In the genomic region with DNA sequence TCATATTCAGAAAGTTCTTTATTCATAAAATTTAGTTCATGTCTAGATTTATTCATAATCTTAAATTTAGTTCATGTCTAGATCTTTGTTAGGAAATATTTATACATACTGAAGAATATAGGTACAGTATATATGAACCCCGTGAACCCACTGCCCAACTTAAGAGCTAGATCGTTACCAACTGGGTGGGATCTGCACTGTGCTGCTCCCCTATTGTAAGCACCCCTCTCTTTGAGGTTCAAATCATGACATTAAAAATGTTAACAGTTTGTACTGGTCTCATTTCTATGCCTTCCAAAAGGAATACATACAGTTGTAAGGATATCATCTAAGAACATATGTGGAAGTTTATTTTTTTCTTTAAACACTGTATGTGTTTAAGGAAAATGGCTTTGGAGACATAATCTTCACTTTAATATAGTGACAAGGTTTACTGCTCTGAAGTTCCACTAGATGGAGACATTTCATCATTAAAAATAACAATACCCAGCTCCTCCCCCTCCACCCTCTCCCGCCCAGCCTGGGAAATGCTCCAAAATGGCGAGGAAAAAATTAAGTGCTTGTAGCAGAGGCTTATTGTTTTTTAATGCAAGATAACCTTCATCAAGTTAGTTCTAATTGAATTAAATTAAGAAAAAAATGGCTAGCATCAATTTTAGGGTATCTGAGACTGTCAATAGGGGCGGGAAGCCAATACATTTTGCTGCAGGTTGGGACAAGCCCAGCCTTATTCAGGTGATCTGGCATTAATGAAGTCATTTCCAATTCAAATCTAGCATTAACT, we compare ENCODE assay signal across 8 cellular contexts.
DNase-seq lines count a peak whose midpoint lies in the region; ATAC-seq and TF ChIP-seq lines count a peak whose summit lies in the region.

No MANE protein-coding gene starts in this region.

- DNase-seq in CD8-positive, alpha-beta memory T cell: peak; percentile 27 to 76 (median 71)
- DNase-seq in NCI-H526 treated with DMSO at 0.1 percent for 48 hours (lab: John Stamatoyannopoulos, UW) (peak; percentile 90), endodermal cell (peak; percentile 76), mucosa of gallbladder (ENCODE audit: low spot score) (peak; percentile 64)
- peak; percentile 67 for DNase-seq in activated CD8-positive, alpha-beta T cell treated with anti-CD3 and anti-CD28 coated beads for 36 hours

- H3K4me1 ChIP-seq in CD8-positive, alpha-beta memory T cell (ENCODE audit: insufficient read depth, low read length): peaks cover 55% of the 10 kb centered on the region
- H3K4me1 ChIP-seq in endodermal cell (ENCODE audit: control insufficient read depth, insufficient read depth, low read length): peaks cover 2% of the 10 kb centered on the region

- peaks cover 57% of the 10 kb centered on the region for H3K36me3 ChIP-seq in CD8-positive, alpha-beta memory T cell (ENCODE audit: insufficient read depth, low read length)
- H3K36me3 ChIP-seq in endodermal cell (ENCODE audit: control insufficient read depth, insufficient read depth, low read length): peaks cover 16% of the 10 kb centered on the region

- H3K9me3 Mint-ChIP-seq in CD8-positive, alpha-beta memory T cell: no peaks in the 10 kb centered on the region
- H3K9me3 Mint-ChIP-seq in activated CD8-positive, alpha-beta T cell treated with anti-CD3 and anti-CD28 coated beads for 36 hours: no peaks in the 10 kb centered on the region
- no peaks in the 10 kb centered on the region for H3K9me3 Mint-ChIP-seq in endodermal cell
- no peaks in the 10 kb centered on the region for H3K9me3 Mint-ChIP-seq in stimulated activated naive CD8-positive, alpha-beta T cell treated with anti-CD3 and anti-CD28 coated beads, Interleukin-15, Interleukin-2, amounts not matched to agents 100 ng/mL and 50 ng/mL, for 24 hours

- intact Hi-C loops in activated CD8-positive, alpha-beta T cell treated with anti-CD3 and anti-CD28 coated beads for 36 hours (cut with micrococcal nuclease): loop anchor here (1.0 to 5.0 kb wide), 4 partner anchors 52 to 333 kb away; partner anchors contain the start of gene FYN

- CTCF ChIA-PET in CD8-positive, alpha-beta memory T cell (lab: Charles Lee): interaction anchor here (0.7 to 4.3 kb wide), 41 partner anchors 11 to 894 kb away, joined by 3 to 44 read pairs (median 4); partner anchors contain the start of genes CDK19 and FYN
- CTCF ChIA-PET in activated CD8-positive, alpha-beta T cell treated with anti-CD3 and anti-CD28 coated beads for 36 hours (lab: Charles Lee): interaction anchor here (0.7 to 5.8 kb wide), 42 partner anchors 11 to 362 kb away, joined by 3 to 64 read pairs (median 5); partner anchors contain the start of genes FYN and TRAF3IP2

- H3K9ac ChIP-seq in endodermal cell (ENCODE audit: extremely low read depth, low read length, poor library complexity, severe bottlenecking): no peak overlapping the region

- peak overlapping the region in 6 of 7 donors; percentile 10 to 79 (median 55) for H3K4me3 Mint-ChIP-seq in CD8-positive, alpha-beta memory T cell
- no peak overlapping the region for H3K4me3 Mint-ChIP-seq in activated CD8-positive, alpha-beta T cell treated with anti-CD3 and anti-CD28 coated beads for 36 hours
- H3K4me3 Mint-ChIP-seq in endodermal cell: no peak overlapping the region
- no peak overlapping the region for H3K4me3 Mint-ChIP-seq in stimulated activated naive CD8-positive, alpha-beta T cell treated with anti-CD3 and anti-CD28 coated beads, Interleukin-15, Interleukin-2, amounts not matched to agents 100 ng/mL and 50 ng/mL, for 24 hours

- H3K27me3 ChIP-seq in CD8-positive, alpha-beta memory T cell (ENCODE audit: insufficient read depth, low read length, poor library complexity, severe bottlenecking): no peaks in the 10 kb centered on the region
- H3K27me3 ChIP-seq in endodermal cell (ENCODE audit: control insufficient read depth, insufficient read depth, low read length, poor library complexity, severe bottlenecking): no peaks in the 10 kb centered on the region

- TF ChIP-seq CTCF in activated CD8-positive, alpha-beta T cell treated with anti-CD3 and anti-CD28 coated beads for 36 hours (IDR thresholded peaks at IDR 0.05): peak; percentile 73
- TF ChIP-seq CTCF in endodermal cell (conservative IDR thresholded peaks at IDR 0.05): peak; percentile 87

- no peak overlapping the region for H3K27ac ChIP-seq in CD8-positive, alpha-beta memory T cell (ENCODE audit: low read depth, low read length)
- H3K27ac ChIP-seq in endodermal cell (ENCODE audit: low read depth, low read length): no peak overlapping the region

- H3K4me1 Mint-ChIP-seq in CD8-positive, alpha-beta memory T cell: peaks cover 53 to 78% (median 55%) of the 10 kb centered on the region in 3 donors
- peaks cover 63% of the 10 kb centered on the region for H3K4me1 Mint-ChIP-seq in activated CD8-positive, alpha-beta T cell treated with anti-CD3 and anti-CD28 coated beads for 36 hours (ENCODE audit: low read depth)
- peaks cover 34% of the 10 kb centered on the region for H3K4me1 Mint-ChIP-seq in endodermal cell
- H3K4me1 Mint-ChIP-seq in stimulated activated naive CD8-positive, alpha-beta T cell treated with anti-CD3 and anti-CD28 coated beads, Interleukin-15, Interleukin-2, amounts not matched to agents 100 ng/mL and 50 ng/mL, for 24 hours (ENCODE audit: low read depth): peaks cover 69% of the 10 kb centered on the region

- POLR2A ChIA-PET in CD8-positive, alpha-beta memory T cell (lab: Charles Lee): interaction anchor here (0.6 to 2.3 kb wide), 6 partner anchors 44 to 451 kb away, joined by 4 to 13 read pairs (median 6); a partner anchor contains a TSS
- POLR2A ChIA-PET in activated CD8-positive, alpha-beta T cell treated with anti-CD3 and anti-CD28 coated beads for 36 hours (lab: Charles Lee): interaction anchor here (0.6 to 1.8 kb wide), 9 partner anchors 13 to 333 kb away, joined by 3 to 5 read pairs (median 3); partner anchors contain the start of gene FYN

- no peak overlapping the region for H3K4me3 ChIP-seq in CD8-positive, alpha-beta memory T cell (ENCODE audit: low read length)
- no peak overlapping the region for H3K4me3 ChIP-seq in endodermal cell (ENCODE audit: low read length)

- peak; percentile 89 for ATAC-seq in GM19351 (IDR thresholded peaks at IDR 0.05; ENCODE audit: unreplicated experiment)
- peak; percentile 80 for ATAC-seq in HG03520 (IDR thresholded peaks at IDR 0.05; ENCODE audit: unreplicated experiment)
- ATAC-seq in activated CD8-positive, alpha-beta T cell treated with anti-CD3 and anti-CD28 coated beads for 36 hours: peak; percentile 79

- peaks cover 0 to 3% of the 10 kb centered on the region in 2 donors for H3K27me3 Mint-ChIP-seq in CD8-positive, alpha-beta memory T cell
- no peaks in the 10 kb centered on the region for H3K27me3 Mint-ChIP-seq in activated CD8-positive, alpha-beta T cell treated with anti-CD3 and anti-CD28 coated beads for 36 hours
- no peaks in the 10 kb centered on the region for H3K27me3 Mint-ChIP-seq in endodermal cell (ENCODE audit: insufficient read depth)
- no peaks in the 10 kb centered on the region for H3K27me3 Mint-ChIP-seq in stimulated activated naive CD8-positive, alpha-beta T cell treated with anti-CD3 and anti-CD28 coated beads, Interleukin-15, Interleukin-2, amounts not matched to agents 100 ng/mL and 50 ng/mL, for 24 hours

- 50 to 100% methylated on average over 1 to 4 of the region's 5 CpGs for WGBS in endodermal cell (ENCODE audit: insufficient coverage in 1 of 2, insufficient read length in 1 of 2), 2 experiments

- H3K36me3 Mint-ChIP-seq in CD8-positive, alpha-beta memory T cell: peaks cover 4 to 99% (median 13%) of the 10 kb centered on the region in 3 donors
- peaks cover 82% of the 10 kb centered on the region for H3K36me3 Mint-ChIP-seq in activated CD8-positive, alpha-beta T cell treated with anti-CD3 and anti-CD28 coated beads for 36 hours (ENCODE audit: low read depth)
- peaks cover 18% of the 10 kb centered on the region for H3K36me3 Mint-ChIP-seq in endodermal cell (ENCODE audit: low read depth)
- peaks cover 92% of the 10 kb centered on the region for H3K36me3 Mint-ChIP-seq in stimulated activated naive CD8-positive, alpha-beta T cell treated with anti-CD3 and anti-CD28 coated beads, Interleukin-15, Interleukin-2, amounts not matched to agents 100 ng/mL and 50 ng/mL, for 24 hours (ENCODE audit: low read depth)

- peak overlapping the region; percentile 64 to 99 (median 92) for H3K27ac Mint-ChIP-seq in CD8-positive, alpha-beta memory T cell
- H3K27ac Mint-ChIP-seq in activated CD8-positive, alpha-beta T cell treated with anti-CD3 and anti-CD28 coated beads for 36 hours: peak overlapping the region; percentile 92
- H3K27ac Mint-ChIP-seq in endodermal cell: no peak overlapping the region
- H3K27ac Mint-ChIP-seq in stimulated activated naive CD8-positive, alpha-beta T cell treated with anti-CD3 and anti-CD28 coated beads, Interleukin-15, Interleukin-2, amounts not matched to agents 100 ng/mL and 50 ng/mL, for 24 hours: peak overlapping the region; percentile 66

- no peaks in the 10 kb centered on the region for H3K9me3 ChIP-seq in CD8-positive, alpha-beta memory T cell (ENCODE audit: low read length)
- H3K9me3 ChIP-seq in endodermal cell (ENCODE audit: control insufficient read depth, low read length): no peaks in the 10 kb centered on the region

Comparison
In these comparisons a context has a peak if more than half of its experiments do, and no peak if none do; other contexts are left out.
1. H3K4me3 Mint-ChIP-seq: peak in CD8-positive, alpha-beta memory T cell (6 of 7); none in activated CD8-positive, alpha-beta T cell treated with anti-CD3 and anti-CD28 coated beads for 36 hours (single experiment), endodermal cell (single experiment) and stimulated activated naive CD8-positive, alpha-beta T cell treated with anti-CD3 and anti-CD28 coated beads, Interleukin-15, Interleukin-2, amounts not matched to agents 100 ng/mL and 50 ng/mL, for 24 hours (single experiment).
2. Peak in every context shown above with its lines, with median percentiles within 50 percentile points of each other: DNase-seq and ATAC-seq.